In genomic region chr4:2535386-2536192, GRCh38 we compare ENCODE assay signal across 8 cellular contexts. TPM values are rescaled to one million over a fixed set of nuclear protein-coding genes. Genes with fewer than 3 reads are reported as not detected.
DNase-seq lines count a peak whose midpoint lies in the region; ATAC-seq and TF ChIP-seq lines count a peak whose summit lies in the region.

No MANE protein-coding gene starts in this region.

- H3K14ac ChIP-seq in mesenchymal stem cell (ENCODE audit: low read length in 2 of 2) = peak overlapping the region in 1 of 2 experiments; percentile 19

- H3K4me1 ChIP-seq in effector memory CD4-positive, alpha-beta T cell (ENCODE audit: control insufficient read depth, insufficient read depth, low read length, poor library complexity, severe bottlenecking) = peaks cover 18% of the 10 kb centered on the region
- H3K4me1 ChIP-seq in mesenchymal stem cell (ENCODE audit: control insufficient read depth, insufficient read depth, low read depth, low read length) = peaks cover 11% of the 10 kb centered on the region

- peak overlapping the region; percentile 73 for H3K4me2 ChIP-seq in mesenchymal stem cell (ENCODE audit: low read length, poor library complexity, severe bottlenecking)

- in situ Hi-C loops in Caki2 (cut with HindIII; ENCODE audit: low pct_unique_long_range_greater_than_20kb, low sequenced_read_pairs) = no loop called here

- no peak overlapping the region for H2BK5ac ChIP-seq in mesenchymal stem cell (ENCODE audit: low read depth, low read length, poor library complexity, severe bottlenecking)

- 2% methylated on average over 57 of the region's 76 CpGs for WGBS in mesenchymal stem cell

- H4K91ac ChIP-seq in mesenchymal stem cell (ENCODE audit: low read length) = peak overlapping the region; percentile 73

- peak; percentile 10 for ATAC-seq in GM21619 (IDR thresholded peaks at IDR 0.05; ENCODE audit: unreplicated experiment)
- ATAC-seq in activated CD8-positive, alpha-beta T cell treated with anti-CD3 and anti-CD28 coated beads for 36 hours = peak; percentile 13
- no peak for ATAC-seq in GM18861 (IDR thresholded peaks at IDR 0.05; ENCODE audit: unreplicated experiment)

- peak; percentile 29 for TF ChIP-seq CTCF in activated CD8-positive, alpha-beta T cell treated with anti-CD3 and anti-CD28 coated beads for 36 hours (IDR thresholded peaks at IDR 0.05)

- H2BK12ac ChIP-seq in mesenchymal stem cell (ENCODE audit: low read length in 2 of 2) = peak overlapping the region in 1 of 2 experiments; percentile 69

- H3K4ac ChIP-seq in mesenchymal stem cell (ENCODE audit: low read depth in 1 of 2, low read length in 2 of 2) = peak overlapping the region; percentile 91 to 98

- no peak overlapping the region for H2BK15ac ChIP-seq in mesenchymal stem cell (ENCODE audit: low read depth, poor library complexity, severe bottlenecking)

- H2AFZ ChIP-seq in mesenchymal stem cell (ENCODE audit: low read depth, low read length) = peak overlapping the region; percentile 95

- H4K8ac ChIP-seq in mesenchymal stem cell (ENCODE audit: low read length) = peak overlapping the region; percentile 94

- no peaks in the 10 kb centered on the region for H3K9me3 Mint-ChIP-seq in activated CD8-positive, alpha-beta T cell treated with anti-CD3 and anti-CD28 coated beads for 36 hours

- no peak overlapping the region for H3K23ac ChIP-seq in mesenchymal stem cell (ENCODE audit: low read length in 2 of 2)

- POLR2A ChIA-PET in activated CD8-positive, alpha-beta T cell treated with anti-CD3 and anti-CD28 coated beads for 36 hours (lab: Charles Lee) = interaction anchor here (0.6 to 2.3 kb wide), 12 partner anchors 9 to 527 kb away, joined by 3 to 6 read pairs (median 3); partner anchors contain the start of genes NELFA and RNF4

- peak overlapping the region; percentile 84 for H3K27ac ChIP-seq in effector memory CD4-positive, alpha-beta T cell (ENCODE audit: insufficient read depth, low read length, poor library complexity, severe bottlenecking)
- peak overlapping the region; percentile 56 for H3K27ac ChIP-seq in mesenchymal stem cell (ENCODE audit: low read length, poor library complexity, severe bottlenecking)

- CTCF ChIA-PET in activated CD8-positive, alpha-beta T cell treated with anti-CD3 and anti-CD28 coated beads for 36 hours (lab: Charles Lee) = interaction anchor here (0.8 to 2.0 kb wide), 7 partner anchors 12 to 400 kb away, joined by 3 to 6 read pairs (median 4); partner anchors contain the start of gene TNIP2

- no peaks in the 10 kb centered on the region for H3K27me3 ChIP-seq in effector memory CD4-positive, alpha-beta T cell (replicated peaks; ENCODE audit: control insufficient read depth, insufficient read depth, low read length, poor library complexity, severe bottlenecking)
- no peaks in the 10 kb centered on the region for H3K27me3 ChIP-seq in mesenchymal stem cell (ENCODE audit: control insufficient read depth in 1 of 2, insufficient read depth in 1 of 2, low read length in 2 of 2)

- DNase-seq in Caki2 (ENCODE audit: low read depth) (peak; percentile 30), NCI-H1092 (lab: John Stamatoyannopoulos, UW) (peak; percentile 16), mesenchymal stem cell (peak; percentile 57)
- peak; percentile 76 for DNase-seq in activated CD8-positive, alpha-beta T cell treated with anti-CD3 and anti-CD28 coated beads for 36 hours
- peak in 2 of 3 donors; percentile 24 to 25 for DNase-seq in effector memory CD4-positive, alpha-beta T cell
- DNase-seq in stimulated activated CD8-positive, alpha-beta memory T cell treated with anti-CD3 and anti-CD28 coated beads, Interleukin-15, amount 100 ng/mL, for 1 hour (ENCODE audit: low read depth) = peak; percentile 12

- peak overlapping the region; percentile 60 for H3K4me3 ChIP-seq in effector memory CD4-positive, alpha-beta T cell (ENCODE audit: insufficient read depth, low read depth, low read length, poor library complexity, severe bottlenecking)
- peak overlapping the region; percentile 80 to 90 for H3K4me3 ChIP-seq in mesenchymal stem cell (ENCODE audit: insufficient read depth in 1 of 2, low read depth in 1 of 2, low read length in 2 of 2)

- H3K18ac ChIP-seq in mesenchymal stem cell (ENCODE audit: low read depth in 1 of 2, low read length in 2 of 2) = peak overlapping the region; percentile 38 to 96

- H2BK120ac ChIP-seq in mesenchymal stem cell (ENCODE audit: low read depth, low read length) = peak overlapping the region; percentile 82

- no peaks in the 10 kb centered on the region for H3K27me3 Mint-ChIP-seq in activated CD8-positive, alpha-beta T cell treated with anti-CD3 and anti-CD28 coated beads for 36 hours

- H3K4me1 Mint-ChIP-seq in activated CD8-positive, alpha-beta T cell treated with anti-CD3 and anti-CD28 coated beads for 36 hours (ENCODE audit: low read depth) = peaks cover 22% of the 10 kb centered on the region

- H3K27ac Mint-ChIP-seq in activated CD8-positive, alpha-beta T cell treated with anti-CD3 and anti-CD28 coated beads for 36 hours = peak overlapping the region; percentile 93

- peaks cover 7% of the 10 kb centered on the region for H3K36me3 Mint-ChIP-seq in activated CD8-positive, alpha-beta T cell treated with anti-CD3 and anti-CD28 coated beads for 36 hours (ENCODE audit: low read depth)

- peaks cover 2% of the 10 kb centered on the region for H3K79me1 ChIP-seq in mesenchymal stem cell (replicated peaks; ENCODE audit: low read length, poor library complexity, severe bottlenecking)

- peak overlapping the region; percentile 87 for H3K4me3 Mint-ChIP-seq in activated CD8-positive, alpha-beta T cell treated with anti-CD3 and anti-CD28 coated beads for 36 hours

- no peaks in the 10 kb centered on the region for H3K9me3 ChIP-seq in effector memory CD4-positive, alpha-beta T cell (ENCODE audit: control insufficient read depth, low read length)
- no peaks in the 10 kb centered on the region for H3K9me3 ChIP-seq in mesenchymal stem cell (ENCODE audit: control insufficient read depth, low read length)

- no peak overlapping the region for H2AK5ac ChIP-seq in mesenchymal stem cell (ENCODE audit: low read length, severe bottlenecking)

- H3K9ac ChIP-seq in mesenchymal stem cell (ENCODE audit: low read length) = peak overlapping the region; percentile 98

- no peaks in the 10 kb centered on the region for H3K36me3 ChIP-seq in effector memory CD4-positive, alpha-beta T cell (ENCODE audit: control insufficient read depth, insufficient read depth, low read length)
- no peaks in the 10 kb centered on the region for H3K36me3 ChIP-seq in mesenchymal stem cell (ENCODE audit: control insufficient read depth in 1 of 2, insufficient read depth in 2 of 2, low read depth in 1 of 2, low read length in 2 of 2)

- intact Hi-C loops in activated CD8-positive, alpha-beta T cell treated with anti-CD3 and anti-CD28 coated beads for 36 hours (cut with micrococcal nuclease) = no loop called here

RNA-seq across cellular contexts. Expression of gene FAM193A, which starts 0.9 kb away (rescaled TPM):
- 5.0 and 5.1 TPM in 2 replicates for total RNA-seq in Caki2 (2014; rRNA removed; shearing (Covaris generic); ENCODE audit: low replicate concordance)
- total RNA-seq in activated CD8-positive, alpha-beta T cell treated with anti-CD3 and anti-CD28 coated beads for 36 hours = 10 to 100 TPM; 22.4 to 22.9 TPM
- polyA plus RNA-seq in mesenchymal stem cell (2013, experiment 1 of 2) = 12.6 TPM
- polyA plus RNA-seq in mesenchymal stem cell (2013, experiment 2 of 2) = 11.6 TPM

Comparison
In these comparisons a context has a peak if more than half of its experiments do, and no peak if none do; other contexts are left out.
1. DNase-seq: peak in every context shown above with its lines; median percentile 76 in activated CD8-positive, alpha-beta T cell treated with anti-CD3 and anti-CD28 coated beads for 36 hours; 57 in mesenchymal stem cell; 30 in Caki2; 24 in effector memory CD4-positive, alpha-beta T cell; 16 in NCI-H1092; 12 in stimulated activated CD8-positive, alpha-beta memory T cell treated with anti-CD3 and anti-CD28 coated beads, Interleukin-15, amount 100 ng/mL, for 1 hour.